Comparison of ENCODE assay signal across 7 cellular contexts in genomic region chr9:128420651-128421473, GRCh38. TPM values are rescaled to one million over a fixed set of nuclear protein-coding genes. Genes with fewer than 3 reads are reported as not detected.
A peak's percentile ranks its signal among the peaks of the same experiment; 100 is the strongest.
DNase-seq lines count a peak whose midpoint lies in the region; ATAC-seq and TF ChIP-seq lines count a peak whose summit lies in the region.

CERCAM (plus strand) TSS chr9:128420857; CDS start chr9:128420878, 21 bp downstream.

- H3K36me3 ChIP-seq in H7 (replicated peaks; ENCODE audit: control insufficient read depth, insufficient read depth, low read length) (no peaks in the 10 kb centered on the region), MG63 (no peaks in the 10 kb centered on the region), endocrine pancreas (ENCODE audit: control insufficient read depth, insufficient read depth, low read length) (no peaks in the 10 kb centered on the region)

- no peaks in the 10 kb centered on the region for H3K4me1 ChIP-seq in endocrine pancreas (ENCODE audit: control insufficient read depth, insufficient read depth, low read length)

- DNase-seq in H7, result peak; percentile 96
- DNase-seq in MG63, result peak; percentile 65
- peak; percentile 60 for DNase-seq in activated CD8-positive, alpha-beta T cell treated with anti-CD3 and anti-CD28 coated beads for 36 hours
- peak; percentile 90 for DNase-seq in mesenteric fat pad (ENCODE audit: low spot score)
- DNase-seq in stimulated activated CD8-positive, alpha-beta memory T cell treated with anti-CD3 and anti-CD28 coated beads, Interleukin-4, amount 100 ng/mL, for 48 hours, result peak; percentile 70

- POLR2A ChIA-PET in activated CD8-positive, alpha-beta T cell treated with anti-CD3 and anti-CD28 coated beads for 36 hours (lab: Charles Lee), result interaction anchor here (0.8 to 1.7 kb wide), 2 partner anchors 9 to 50 kb away, joined by 3 to 4 read pairs; partner anchors contain the start of gene URM1

- peak within 1 kb of the TSS; percentile 69 for H3K4me3 ChIP-seq in GM12875 (ENCODE audit: low read depth, low read length)
- H3K4me3 ChIP-seq in H7 (ENCODE audit: insufficient read depth, low read depth, low read length), result peak within 1 kb of the TSS; percentile 78
- H3K4me3 ChIP-seq in MG63, result peak within 1 kb of the TSS; percentile 59
- peak within 1 kb of the TSS; percentile 2 for H3K4me3 ChIP-seq in endocrine pancreas (ENCODE audit: control insufficient read depth, insufficient read depth, low read length)

- H3K9me3 ChIP-seq in MG63 (no peaks in the 10 kb centered on the region), endocrine pancreas (ENCODE audit: control insufficient read depth, low read length) (no peaks in the 10 kb centered on the region)

- no peak for TF ChIP-seq CTCF in GM12875 (IDR thresholded peaks at IDR 0.05; ENCODE audit: borderline replicate concordance, insufficient read depth, low read depth, low read length)
- no peak for TF ChIP-seq CTCF in activated CD8-positive, alpha-beta T cell treated with anti-CD3 and anti-CD28 coated beads for 36 hours (IDR thresholded peaks at IDR 0.05)

- H3K36me3 Mint-ChIP-seq in activated CD8-positive, alpha-beta T cell treated with anti-CD3 and anti-CD28 coated beads for 36 hours (ENCODE audit: low read depth), result no peaks in the 10 kb centered on the region

- H3K9ac ChIP-seq in endocrine pancreas (ENCODE audit: control insufficient read depth, insufficient read depth, low read length), result peak within 1 kb of the TSS; percentile 45

- peaks cover 17% of the 10 kb centered on the region for H3K27me3 Mint-ChIP-seq in activated CD8-positive, alpha-beta T cell treated with anti-CD3 and anti-CD28 coated beads for 36 hours

- H3K27ac Mint-ChIP-seq in activated CD8-positive, alpha-beta T cell treated with anti-CD3 and anti-CD28 coated beads for 36 hours, result no peak within 1 kb of the TSS

- CTCF ChIA-PET in activated CD8-positive, alpha-beta T cell treated with anti-CD3 and anti-CD28 coated beads for 36 hours (lab: Charles Lee), result interaction anchor here (1.1 to 3.4 kb wide), 16 partner anchors 9 to 507 kb away, joined by 3 to 26 read pairs (median 5); no protein-coding TSS in a partner anchor

- no peaks in the 10 kb centered on the region for H3K9me3 Mint-ChIP-seq in activated CD8-positive, alpha-beta T cell treated with anti-CD3 and anti-CD28 coated beads for 36 hours

- H3K27me3 ChIP-seq in H7 (ENCODE audit: control insufficient read depth, insufficient read depth, low read length) (peaks cover 33% of the 10 kb centered on the region), MG63 (no peaks in the 10 kb centered on the region), endocrine pancreas (ENCODE audit: control insufficient read depth, insufficient read depth, low read length) (no peaks in the 10 kb centered on the region)

- H3K4me1 Mint-ChIP-seq in activated CD8-positive, alpha-beta T cell treated with anti-CD3 and anti-CD28 coated beads for 36 hours (ENCODE audit: low read depth), result peaks cover 6% of the 10 kb centered on the region

- H3K4me3 Mint-ChIP-seq in activated CD8-positive, alpha-beta T cell treated with anti-CD3 and anti-CD28 coated beads for 36 hours, result peak within 1 kb of the TSS; percentile 73

- peak; percentile 77 for ATAC-seq in activated CD8-positive, alpha-beta T cell treated with anti-CD3 and anti-CD28 coated beads for 36 hours

- intact Hi-C loops in activated CD8-positive, alpha-beta T cell treated with anti-CD3 and anti-CD28 coated beads for 36 hours (cut with micrococcal nuclease), result no loop called here

RNA-seq across cellular contexts. Expression of gene CERCAM, which starts in this region (rescaled TPM):
- total RNA-seq in H7 (2014; rRNA removed; shearing (Covaris generic)), result 12.6 and 15.5 TPM in 2 replicates
- 8.9 and 10.4 TPM in 2 replicates for total RNA-seq in MG63 (2014; rRNA removed; shearing (Covaris generic); ENCODE audit: low replicate concordance)
- total RNA-seq in activated CD8-positive, alpha-beta T cell treated with anti-CD3 and anti-CD28 coated beads for 36 hours, result 1 to 10 TPM; 3.3 to 3.5 TPM
- total RNA-seq in mesenteric fat pad, result 46.0 TPM

Comparison
In these comparisons a context has a peak if more than half of its experiments do, and no peak if none do; other contexts are left out.
1. Peak in every context shown above with its lines: DNase-seq, ATAC-seq and H3K4me3 ChIP-seq.
2. H3K4me3 ChIP-seq: peak in every context shown above with its lines; median percentile 78 in H7; 69 in GM12875; 59 in MG63; 2 in endocrine pancreas.